In genomic region chr10:133251388-133252222, GRCh38 we compare ENCODE assay signal across 22 cellular contexts. TPM values are rescaled to one million over a fixed set of nuclear protein-coding genes. Genes with fewer than 3 reads are reported as not detected.
A peak's percentile ranks its signal among the peaks of the same experiment; 100 is the strongest.
DNase-seq lines count a peak whose midpoint lies in the region; ATAC-seq and TF ChIP-seq lines count a peak whose summit lies in the region.
"Had no signal": no experiment of that assay in that cellular context is flagged by ENCODE, and none has a peak within 500 bp of the region (broad histone marks: within the 10 kb centered on the region; RNA-seq: fewer than 3 reads in every experiment).

No MANE protein-coding gene starts in this region.

- H3K27ac ChIP-seq in left ventricle myocardium inferior (replicated peaks) (no peak overlapping the region), hepatocyte (no peak overlapping the region), testis (peak overlapping the region in 1 of 2 donors; percentile 59)
- H3K27ac ChIP-seq: SJSA1 had no signal

- H3K4me2 ChIP-seq in hepatocyte: peak overlapping the region; percentile 44

- POLR2A ChIA-PET in WTC11 (lab: Charles Lee): no interaction called here

- H3K4me3 ChIP-seq in left ventricle myocardium inferior (no peak overlapping the region), hepatocyte (no peak overlapping the region), testis (no peak overlapping the region)
- H3K4me3 ChIP-seq: MG63, SJSA1 had no signal

- peaks cover 10% of the 10 kb centered on the region for H3K4me1 Mint-ChIP-seq in WTC11

- H3K27ac Mint-ChIP-seq in WTC11: peak overlapping the region; percentile 76; the same call in 1 of the 2 replicates

- ATAC-seq in left cardiac atrium (peak; percentile 22 to 73), WTC11 (no peak)

- 69% methylated on average over 28 of the region's 28 CpGs for WGBS in hepatocyte (ENCODE audit: low lambda C conversion rate, missing lambda C conversion rate)
- WGBS in testis, 2 donors: 41 to 48% methylated on average over 13 to 28 of the region's 28 CpGs

- H3K9me3 ChIP-seq in left ventricle myocardium inferior (replicated peaks): no peaks in the 10 kb centered on the region
- no peaks in the 10 kb centered on the region for H3K9me3 ChIP-seq in hepatocyte (ENCODE audit: low read depth)
- no peaks in the 10 kb centered on the region for H3K9me3 ChIP-seq in testis
- H3K9me3 ChIP-seq: BE2C, MG63, SJSA1 had no signal

- H3K27me3 ChIP-seq in left ventricle myocardium inferior (ENCODE audit: low read depth) (peaks cover 84% of the 10 kb centered on the region), hepatocyte (no peaks in the 10 kb centered on the region), testis (no peaks in the 10 kb centered on the region)
- H3K27me3 ChIP-seq: BE2C, MG63 had no signal

- H3K4me1 ChIP-seq in left ventricle myocardium inferior (peaks cover 5% of the 10 kb centered on the region), hepatocyte (ENCODE audit: insufficient read depth) (peaks cover 3% of the 10 kb centered on the region), testis (peaks cover 77% of the 10 kb centered on the region)
- H3K4me1 ChIP-seq: BE2C, SJSA1 had no signal

- no peaks in the 10 kb centered on the region for H3K9me3 Mint-ChIP-seq in WTC11

- CTCF ChIA-PET in WTC11 (lab: Charles Lee): no interaction called here

- H3K4me3 Mint-ChIP-seq in WTC11: no peak overlapping the region

- H4K20me1 ChIP-seq in hepatocyte (ENCODE audit: insufficient read depth, poor library complexity, severe bottlenecking): no peaks in the 10 kb centered on the region

- H3K79me2 ChIP-seq in hepatocyte: no peaks in the 10 kb centered on the region

- DNase-seq in left cardiac atrium (no peak), left ventricle myocardium inferior (no peak), WTC11 (ENCODE audit: low spot score) (no peak), hepatocyte (ENCODE audit: low spot score) (no peak), testis (peak; percentile 89), GM03348 (ENCODE audit: low spot score) (no peak), GM10266 (ENCODE audit: extremely low spot score) (no peak)
- DNase-seq: BE2C; EL; GF-D8; H7; MG63; NCI-H1105; NCI-H2081; NCI-H2171; NCI-H345; NCI-H524; NCI-H774; NK-92 treated with Interleukin-12 subunit alpha and Interleukin-12 subunit beta, amount 100 ng/mL, for 24 hours had no signal

- no peak for TF ChIP-seq POLR2A in testis (IDR thresholded peaks at IDR 0.05)

- TF ChIP-seq CTCF in left ventricle myocardium inferior (IDR thresholded peaks at IDR 0.05; ENCODE audit: borderline replicate concordance): no peak
- no peak for TF ChIP-seq CTCF in WTC11 (IDR thresholded peaks at IDR 0.05)
- no peak for TF ChIP-seq CTCF in hepatocyte (IDR thresholded peaks at IDR 0.05; ENCODE audit: poor library complexity)
- TF ChIP-seq CTCF in testis (IDR thresholded peaks at IDR 0.05): no peak
- no peak for TF ChIP-seq CTCF in GM10266 (IDR thresholded peaks at IDR 0.05; ENCODE audit: control insufficient read depth, insufficient read depth, low read depth, missing control alignments)

- intact Hi-C loops in left cardiac atrium (cut with DNase I): no loop called here
- intact Hi-C loops in left ventricle myocardium inferior (cut with micrococcal nuclease): no loop called here
- intact Hi-C loops in testis (cut with DNase I; ENCODE audit: low total_unique reads): no loop called here

- no peak overlapping the region for H2AFZ ChIP-seq in hepatocyte

- no peaks in the 10 kb centered on the region for H3K36me3 Mint-ChIP-seq in WTC11

- H3K27me3 Mint-ChIP-seq in WTC11 (ENCODE audit: low read depth): no peaks in the 10 kb centered on the region; the same call in 1 of the 2 replicates

- H3K36me3 ChIP-seq in left ventricle myocardium inferior (no peaks in the 10 kb centered on the region), hepatocyte (replicated peaks; ENCODE audit: insufficient read depth, low read depth) (no peaks in the 10 kb centered on the region), testis (ENCODE audit: low read depth, missing control alignments) (no peaks in the 10 kb centered on the region)
- H3K36me3 ChIP-seq: BE2C, MG63, SJSA1 had no signal

- H3K9me2 ChIP-seq in hepatocyte (replicated peaks; ENCODE audit: insufficient read depth): no peaks in the 10 kb centered on the region

TF ChIP-seq in WTC11, 78 proteins besides CTCF, POLR2A, EP300 and RAD21 (continues in another document):
- TF ChIP-seq ATF6 (CRISPR knock-in tag; IDR thresholded peaks at IDR 0.05) (no peak), E2F1 (CRISPR knock-in tag; IDR thresholded peaks at IDR 0.05) (no peak), HMGXB4 (CRISPR knock-in tag; IDR thresholded peaks at IDR 0.05) (no peak)

RNA-seq across cellular contexts. Expression of gene VENTX, which starts 13.9 kb away (rescaled TPM):
- total RNA-seq in left cardiac atrium: 1 to 10 TPM; 1.3 TPM
- total RNA-seq in left ventricle myocardium inferior: 0.33 TPM
- total RNA-seq in WTC11 (2021): 21.5 to 28.0 TPM (median 22.5 TPM) in 3 replicates
- total RNA-seq in hepatocyte: not detected in 2 replicates
- polyA plus RNA-seq in hepatocyte: not detected in 2 replicates
- total RNA-seq in testis: 1 to 10 TPM; 2.2 to 3.5 TPM
- polyA plus RNA-seq in testis (ENCODE audit: insufficient read depth, low read depth, low replicate concordance): 1.5 TPM
- total RNA-seq: A673, LHCN-M2, SJSA1 had no signal

RNA-seq across cellular contexts. Expression of gene UTF1, which starts 21.6 kb away (rescaled TPM):
- total RNA-seq in left cardiac atrium (not detected), left ventricle myocardium inferior (not detected), WTC11 (2021) (140 to 196 TPM (median 143 TPM) in 3 replicates), hepatocyte (not detected in 2 replicates), testis (10 to 100 TPM; 17.2 to 18.6 TPM)
- polyA plus RNA-seq in hepatocyte (not detected in 2 replicates), testis (ENCODE audit: insufficient read depth, low read depth, low replicate concordance) (5.3 TPM)
- total RNA-seq: A673, LHCN-M2, SJSA1 had no signal

RNA-seq across cellular contexts. Expression of gene ADAM8, which starts 25.1 kb away (rescaled TPM):
- total RNA-seq in left cardiac atrium (1 to 10 TPM; 2.3 to 3.8 TPM), left ventricle myocardium inferior (1.4 TPM), WTC11 (2021) (7.2 to 9.5 TPM (median 7.2 TPM) in 3 replicates), hepatocyte (1.9 and 5.1 TPM in 2 replicates), testis (10 to 100 TPM; 12.8 to 14.6 TPM)
- polyA plus RNA-seq in hepatocyte (3.0 and 5.4 TPM in 2 replicates), testis (ENCODE audit: insufficient read depth, low read depth, low replicate concordance) (3.5 TPM)
- total RNA-seq: SJSA1 had no signal

RNA-seq across cellular contexts. Expression of gene TUBGCP2, which starts 57.1 kb away (rescaled TPM):
- total RNA-seq in left cardiac atrium (10 to 100 TPM; 33.6 to 36.6 TPM), left ventricle myocardium inferior (38.9 TPM), WTC11 (2021) (53.2 to 62.5 TPM (median 53.8 TPM) in 3 replicates), hepatocyte (39.9 and 44.8 TPM in 2 replicates), testis (100 to 1,000 TPM in 1 of 2 donors, 10 to 100 TPM in 1; 84.3 to 101 TPM)
- polyA plus RNA-seq in hepatocyte (51.5 and 54.7 TPM in 2 replicates), testis (ENCODE audit: insufficient read depth, low read depth, low replicate concordance) (76.0 TPM)

RNA-seq across cellular contexts. Expression of gene ZNF511, which starts 57.1 kb away (rescaled TPM):
- total RNA-seq in left cardiac atrium (10 to 100 TPM; 34.3 to 44.6 TPM), left ventricle myocardium inferior (40.5 TPM), WTC11 (2021) (69.6 to 86.4 TPM (median 73.2 TPM) in 3 replicates), hepatocyte (26.1 and 36.9 TPM in 2 replicates), testis (10 to 100 TPM; 46.5 to 50.5 TPM)
- polyA plus RNA-seq in hepatocyte (48.5 and 56.9 TPM in 2 replicates), testis (ENCODE audit: insufficient read depth, low read depth, low replicate concordance) (39.6 TPM)

Comparison
In these comparisons a context has a peak if more than half of its experiments do, and no peak if none do; other contexts are left out.
1. RNA of gene UTF1, which starts 21.6 kb away (total RNA-seq): 140 to 196 TPM in WTC11 and 17.2 to 18.6 TPM in testis; not detected in left cardiac atrium, not detected in left ventricle myocardium inferior (single experiment) and not detected in hepatocyte; every median in the first group is over 10 times any median in the second.